ENCODE assay signal across 1 cellular context in the genomic region with DNA sequence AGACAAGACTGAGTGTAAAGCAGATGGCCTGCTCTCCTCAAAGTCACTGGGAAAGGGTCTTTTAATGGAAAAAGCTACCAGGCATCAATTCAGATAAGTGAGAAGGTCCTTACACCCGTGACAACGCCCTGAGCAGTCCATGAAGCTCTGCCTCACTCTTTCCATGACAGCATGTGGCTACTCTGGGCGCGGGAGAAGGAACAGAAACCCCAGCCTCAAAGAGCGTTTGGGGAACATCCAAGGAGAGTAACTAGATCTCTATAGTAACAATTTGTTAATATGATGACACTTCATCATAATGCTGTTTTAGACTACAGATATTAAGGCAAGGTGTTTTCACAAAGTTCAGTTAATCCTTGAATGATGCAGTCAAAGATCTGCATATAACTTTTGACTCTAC.
TF ChIP-seq lines count a peak whose summit lies in the region.

No MANE protein-coding gene starts in this region.

TF ChIP-seq in GM23338, 12 proteins besides CTCF, POLR2A, EP300 and RAD21 (continued from another document):
- TF ChIP-seq, protein P1, sequence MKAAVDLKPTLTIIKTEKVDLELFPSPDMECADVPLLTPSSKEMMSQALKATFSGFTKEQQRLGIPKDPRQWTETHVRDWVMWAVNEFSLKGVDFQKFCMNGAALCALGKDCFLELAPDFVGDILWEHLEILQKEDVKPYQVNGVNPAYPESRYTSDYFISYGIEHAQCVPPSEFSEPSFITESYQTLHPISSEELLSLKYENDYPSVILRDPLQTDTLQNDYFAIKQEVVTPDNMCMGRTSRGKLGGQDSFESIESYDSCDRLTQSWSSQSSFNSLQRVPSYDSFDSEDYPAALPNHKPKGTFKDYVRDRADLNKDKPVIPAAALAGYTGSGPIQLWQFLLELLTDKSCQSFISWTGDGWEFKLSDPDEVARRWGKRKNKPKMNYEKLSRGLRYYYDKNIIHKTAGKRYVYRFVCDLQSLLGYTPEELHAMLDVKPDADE (IDR thresholded peaks at IDR 0.05): no peak
- no peak for TF ChIP-seq JUNB (IDR thresholded peaks at IDR 0.05; ENCODE audit: unreplicated experiment)
- no peak for TF ChIP-seq ZNF114 (CRISPR knock-in tag; IDR thresholded peaks at IDR 0.05)
- no peak for TF ChIP-seq CREB1 (CRISPR knock-in tag; IDR thresholded peaks at IDR 0.05; ENCODE audit: low read depth)
- TF ChIP-seq ZNF331 (CRISPR knock-in tag; IDR thresholded peaks at IDR 0.05; ENCODE audit: low read depth): no peak
- TF ChIP-seq, protein P2, sequence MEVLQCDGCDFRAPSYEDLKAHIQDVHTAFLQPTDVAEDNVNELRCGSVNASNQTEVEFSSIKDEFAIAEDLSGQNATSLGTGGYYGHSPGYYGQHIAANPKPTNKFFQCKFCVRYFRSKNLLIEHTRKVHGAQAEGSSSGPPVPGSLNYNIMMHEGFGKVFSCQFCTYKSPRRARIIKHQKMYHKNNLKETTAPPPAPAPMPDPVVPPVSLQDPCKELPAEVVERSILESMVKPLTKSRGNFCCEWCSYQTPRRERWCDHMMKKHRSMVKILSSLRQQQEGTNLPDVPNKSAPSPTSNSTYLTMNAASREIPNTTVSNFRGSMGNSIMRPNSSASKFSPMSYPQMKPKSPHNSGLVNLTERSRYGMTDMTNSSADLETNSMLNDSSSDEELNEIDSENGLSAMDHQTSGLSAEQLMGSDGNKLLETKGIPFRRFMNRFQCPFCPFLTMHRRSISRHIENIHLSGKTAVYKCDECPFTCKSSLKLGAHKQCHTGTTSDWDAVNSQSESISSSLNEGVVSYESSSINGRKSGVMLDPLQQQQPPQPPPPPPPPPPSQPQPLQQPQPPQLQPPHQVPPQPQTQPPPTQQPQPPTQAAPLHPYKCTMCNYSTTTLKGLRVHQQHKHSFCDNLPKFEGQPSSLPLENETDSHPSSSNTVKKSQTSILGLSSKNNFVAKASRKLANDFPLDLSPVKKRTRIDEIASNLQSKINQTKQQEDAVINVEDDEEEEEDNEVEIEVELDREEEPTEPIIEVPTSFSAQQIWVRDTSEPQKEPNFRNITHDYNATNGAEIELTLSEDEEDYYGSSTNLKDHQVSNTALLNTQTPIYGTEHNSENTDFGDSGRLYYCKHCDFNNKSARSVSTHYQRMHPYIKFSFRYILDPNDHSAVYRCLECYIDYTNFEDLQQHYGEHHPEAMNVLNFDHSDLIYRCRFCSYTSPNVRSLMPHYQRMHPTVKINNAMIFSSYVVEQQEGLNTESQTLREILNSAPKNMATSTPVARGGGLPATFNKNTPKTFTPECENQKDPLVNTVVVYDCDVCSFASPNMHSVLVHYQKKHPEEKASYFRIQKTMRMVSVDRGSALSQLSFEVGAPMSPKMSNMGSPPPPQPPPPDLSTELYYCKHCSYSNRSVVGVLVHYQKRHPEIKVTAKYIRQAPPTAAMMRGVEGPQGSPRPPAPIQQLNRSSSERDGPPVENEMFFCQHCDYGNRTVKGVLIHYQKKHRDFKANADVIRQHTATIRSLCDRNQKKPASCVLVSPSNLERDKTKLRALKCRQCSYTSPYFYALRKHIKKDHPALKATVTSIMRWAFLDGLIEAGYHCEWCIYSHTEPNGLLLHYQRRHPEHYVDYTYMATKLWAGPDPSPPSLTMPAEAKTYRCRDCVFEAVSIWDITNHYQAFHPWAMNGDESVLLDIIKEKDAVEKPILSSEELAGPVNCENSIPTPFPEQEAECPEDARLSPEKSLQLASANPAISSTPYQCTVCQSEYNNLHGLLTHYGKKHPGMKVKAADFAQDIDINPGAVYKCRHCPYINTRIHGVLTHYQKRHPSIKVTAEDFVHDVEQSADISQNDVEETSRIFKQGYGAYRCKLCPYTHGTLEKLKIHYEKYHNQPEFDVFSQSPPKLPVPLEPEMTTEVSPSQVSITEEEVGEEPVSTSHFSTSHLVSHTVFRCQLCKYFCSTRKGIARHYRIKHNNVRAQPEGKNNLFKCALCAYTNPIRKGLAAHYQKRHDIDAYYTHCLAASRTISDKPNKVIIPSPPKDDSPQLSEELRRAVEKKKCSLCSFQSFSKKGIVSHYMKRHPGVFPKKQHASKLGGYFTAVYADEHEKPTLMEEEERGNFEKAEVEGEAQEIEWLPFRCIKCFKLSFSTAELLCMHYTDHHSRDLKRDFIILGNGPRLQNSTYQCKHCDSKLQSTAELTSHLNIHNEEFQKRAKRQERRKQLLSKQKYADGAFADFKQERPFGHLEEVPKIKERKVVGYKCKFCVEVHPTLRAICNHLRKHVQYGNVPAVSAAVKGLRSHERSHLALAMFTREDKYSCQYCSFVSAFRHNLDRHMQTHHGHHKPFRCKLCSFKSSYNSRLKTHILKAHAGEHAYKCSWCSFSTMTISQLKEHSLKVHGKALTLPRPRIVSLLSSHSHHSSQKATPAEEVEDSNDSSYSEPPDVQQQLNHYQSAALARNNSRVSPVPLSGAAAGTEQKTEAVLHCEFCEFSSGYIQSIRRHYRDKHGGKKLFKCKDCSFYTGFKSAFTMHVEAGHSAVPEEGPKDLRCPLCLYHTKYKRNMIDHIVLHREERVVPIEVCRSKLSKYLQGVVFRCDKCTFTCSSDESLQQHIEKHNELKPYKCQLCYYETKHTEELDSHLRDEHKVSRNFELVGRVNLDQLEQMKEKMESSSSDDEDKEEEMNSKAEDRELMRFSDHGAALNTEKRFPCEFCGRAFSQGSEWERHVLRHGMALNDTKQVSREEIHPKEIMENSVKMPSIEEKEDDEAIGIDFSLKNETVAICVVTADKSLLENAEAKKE (CRISPR knock-in tag; IDR thresholded peaks at IDR 0.05): no peak
- TF ChIP-seq NANOG (IDR thresholded peaks at IDR 0.05; ENCODE audit: borderline replicate concordance): no peak
- no peak for TF ChIP-seq EZH2phosphoT487 (IDR thresholded peaks at IDR 0.05; ENCODE audit: unreplicated experiment)
